Comparison of ENCODE assay signal across 8 cellular contexts in genomic region chr2:74440378-74441110, GRCh38. TPM values are rescaled to one million over a fixed set of nuclear protein-coding genes. Genes with fewer than 3 reads are reported as not detected.
DNase-seq lines count a peak whose midpoint lies in the region; ATAC-seq and TF ChIP-seq lines count a peak whose summit lies in the region.

No MANE protein-coding gene starts in this region.

- H3K4me1 Mint-ChIP-seq in activated CD8-positive, alpha-beta memory T cell treated with anti-CD3 and anti-CD28 coated beads, Interleukin-2, amount 10 ng/mL, durations not matched to agents 7 days and 5 days = peaks cover 10% of the 10 kb centered on the region

- peak overlapping the region; percentile 98 for H3K27ac ChIP-seq in temporal lobe (ENCODE audit: low read depth, low read length)

- H3K4me3 Mint-ChIP-seq in activated CD8-positive, alpha-beta memory T cell treated with anti-CD3 and anti-CD28 coated beads, Interleukin-2, amount 10 ng/mL, durations not matched to agents 7 days and 5 days = no peak overlapping the region

- H3K27me3 Mint-ChIP-seq in activated CD8-positive, alpha-beta memory T cell treated with anti-CD3 and anti-CD28 coated beads, Interleukin-2, amount 10 ng/mL, durations not matched to agents 7 days and 5 days = peaks cover 60% of the 10 kb centered on the region

- peak; percentile 79 for ATAC-seq in HG03135 (IDR thresholded peaks at IDR 0.05; ENCODE audit: unreplicated experiment)
- peak; percentile 87 for ATAC-seq in activated CD8-positive, alpha-beta memory T cell treated with anti-CD3 and anti-CD28 coated beads, Interleukin-2, amount 10 ng/mL, durations not matched to agents 7 days and 5 days
- ATAC-seq in esophagus mucosa = peak; percentile 87

- CTCF ChIA-PET in activated CD8-positive, alpha-beta memory T cell treated with anti-CD3 and anti-CD28 coated beads, Interleukin-2, amount 10 ng/mL, durations not matched to agents 7 days and 5 days (lab: Charles Lee) = interaction anchor here (0.9 to 1.1 kb wide), 4 partner anchors 15 to 145 kb away, joined by 3 to 4 read pairs (median 3); partner anchors contain the start of gene INO80B

- H3K36me3 Mint-ChIP-seq in activated CD8-positive, alpha-beta memory T cell treated with anti-CD3 and anti-CD28 coated beads, Interleukin-2, amount 10 ng/mL, durations not matched to agents 7 days and 5 days = no peaks in the 10 kb centered on the region

- H3K27ac Mint-ChIP-seq in activated CD8-positive, alpha-beta memory T cell treated with anti-CD3 and anti-CD28 coated beads, Interleukin-2, amount 10 ng/mL, durations not matched to agents 7 days and 5 days = no peak overlapping the region

- DNase-seq in COLO829 (ENCODE audit: low spot score) = peak; percentile 100
- peak; percentile 81 for DNase-seq in NCI-H510A treated with DMSO at 0.1 percent for 48 hours (lab: John Stamatoyannopoulos, UW)
- no peak for DNase-seq in activated CD8-positive, alpha-beta memory T cell treated with anti-CD3 and anti-CD28 coated beads, Interleukin-2, amount 10 ng/mL, durations not matched to agents 7 days and 5 days
- peak; percentile 87 for DNase-seq in mucosa of gallbladder (ENCODE audit: low spot score)

- TF ChIP-seq POLR2A in GM19099 (IDR thresholded peaks at IDR 0.05; ENCODE audit: extremely low read depth, insufficient read length, low read depth) = peak; percentile 62

- no peaks in the 10 kb centered on the region for H3K9me3 Mint-ChIP-seq in activated CD8-positive, alpha-beta memory T cell treated with anti-CD3 and anti-CD28 coated beads, Interleukin-2, amount 10 ng/mL, durations not matched to agents 7 days and 5 days (ENCODE audit: low read depth)

RNA-seq across cellular contexts. Expression of gene RTKN, which starts 1.2 kb away (rescaled TPM):
- total RNA-seq in activated CD8-positive, alpha-beta memory T cell treated with anti-CD3 and anti-CD28 coated beads, Interleukin-2, amount 10 ng/mL, durations not matched to agents 7 days and 5 days = 1 to 10 TPM in 1 of 2 experiments, under 1 TPM in 1; 0.50 to 1.9 TPM
- total RNA-seq in esophagus mucosa (18.3 TPM), mucosa of gallbladder (86.4 TPM), temporal lobe (3.4 TPM)

RNA-seq across cellular contexts. Expression of gene INO80B, which starts 14.3 kb away (rescaled TPM):
- total RNA-seq in activated CD8-positive, alpha-beta memory T cell treated with anti-CD3 and anti-CD28 coated beads, Interleukin-2, amount 10 ng/mL, durations not matched to agents 7 days and 5 days = 10 to 100 TPM; 31.1 to 39.5 TPM
- 22.6 TPM for total RNA-seq in esophagus mucosa
- 51.8 TPM for total RNA-seq in mucosa of gallbladder
- total RNA-seq in temporal lobe = 6.9 TPM

RNA-seq across cellular contexts. Expression of gene WBP1, which starts 17.7 kb away (rescaled TPM):
- 10 to 100 TPM; 40.5 to 46.8 TPM for total RNA-seq in activated CD8-positive, alpha-beta memory T cell treated with anti-CD3 and anti-CD28 coated beads, Interleukin-2, amount 10 ng/mL, durations not matched to agents 7 days and 5 days
- 30.6 TPM for total RNA-seq in esophagus mucosa
- total RNA-seq in mucosa of gallbladder = 132 TPM
- 18.4 TPM for total RNA-seq in temporal lobe

RNA-seq across cellular contexts. Expression of gene WDR54, which starts 19.0 kb away (rescaled TPM):
- 10 to 100 TPM; 82.7 to 84.0 TPM for total RNA-seq in activated CD8-positive, alpha-beta memory T cell treated with anti-CD3 and anti-CD28 coated beads, Interleukin-2, amount 10 ng/mL, durations not matched to agents 7 days and 5 days
- total RNA-seq in esophagus mucosa = 4.3 TPM
- total RNA-seq in mucosa of gallbladder = 38.1 TPM
- 32.9 TPM for total RNA-seq in temporal lobe

RNA-seq across cellular contexts. Expression of gene C2orf81, which starts 19.1 kb away (rescaled TPM):
- total RNA-seq in activated CD8-positive, alpha-beta memory T cell treated with anti-CD3 and anti-CD28 coated beads, Interleukin-2, amount 10 ng/mL, durations not matched to agents 7 days and 5 days = 1 to 10 TPM in 1 of 2 experiments, under 1 TPM in 1; 0.93 to 1.8 TPM
- total RNA-seq in esophagus mucosa = 0.56 TPM
- total RNA-seq in mucosa of gallbladder = 12.9 TPM
- 1.2 TPM for total RNA-seq in temporal lobe
